11 cellular contexts compared by ENCODE assay signal in the genomic region with DNA sequence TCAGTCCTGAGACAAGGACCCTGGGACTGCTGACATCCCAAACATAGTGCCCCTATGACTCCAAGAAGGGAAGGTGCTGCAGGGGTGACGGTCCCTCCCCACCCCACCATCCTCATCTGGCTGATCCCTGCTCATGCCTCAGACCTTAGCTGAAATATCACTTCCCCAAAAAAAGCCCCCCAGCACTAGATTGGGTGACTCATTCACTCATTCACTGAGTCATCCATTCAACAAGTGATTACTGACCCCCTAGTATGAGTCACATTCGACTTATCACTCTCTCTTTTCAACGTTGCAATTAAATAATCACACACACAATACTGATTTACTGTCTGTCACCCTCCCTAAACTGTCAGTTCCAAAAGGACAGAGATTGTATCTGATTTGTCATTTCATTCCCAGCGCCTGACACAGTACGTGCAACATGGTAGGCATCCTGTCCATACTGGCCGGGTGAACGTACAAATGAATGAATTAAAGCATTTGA. TPM values are rescaled to one million over a fixed set of nuclear protein-coding genes. Genes with fewer than 3 reads are reported as not detected.
DNase-seq lines count a peak whose midpoint lies in the region; ATAC-seq lines count a peak whose summit lies in the region.
"Had no signal": no experiment of that assay in that cellular context is flagged by ENCODE, and none has a peak within 500 bp of the region (broad histone marks: within the 10 kb centered on the region; RNA-seq: fewer than 3 reads in every experiment).

No MANE protein-coding gene starts in this region.

- H3K56ac ChIP-seq in mesendoderm (ENCODE audit: low read length): no peak overlapping the region

- no peak overlapping the region for H4K5ac ChIP-seq in mesendoderm (ENCODE audit: low read length)

- ATAC-seq in GM18520 (IDR thresholded peaks at IDR 0.05; ENCODE audit: unreplicated experiment): peak; percentile 34
- peak; percentile 63 for ATAC-seq in activated naive CD8-positive, alpha-beta T cell treated with anti-CD3 and anti-CD28 coated beads, Interleukin-2, amount 50 U/mL, for 24 hours
- ATAC-seq in GM21825 (IDR thresholded peaks at IDR 0.05; ENCODE audit: unreplicated experiment): no peak

- no peak overlapping the region for H3K27ac ChIP-seq in mesendoderm (ENCODE audit: low read depth, low read length)
- H3K27ac ChIP-seq: thoracic aorta had no signal

- H3K4me1 Mint-ChIP-seq in activated naive CD8-positive, alpha-beta T cell treated with anti-CD3 and anti-CD28 coated beads, Interleukin-2, amount 50 U/mL, for 24 hours: peaks cover 42% of the 10 kb centered on the region

- H3K36me3 Mint-ChIP-seq in activated naive CD8-positive, alpha-beta T cell treated with anti-CD3 and anti-CD28 coated beads, Interleukin-2, amount 50 U/mL, for 24 hours (ENCODE audit: low read depth): no peaks in the 10 kb centered on the region

- no peak overlapping the region for H3K18ac ChIP-seq in mesendoderm (ENCODE audit: low read length)

- H3K4ac ChIP-seq in mesendoderm (ENCODE audit: low read depth, low read length): no peak overlapping the region

- no peak overlapping the region for H2BK15ac ChIP-seq in mesendoderm (replicated peaks; ENCODE audit: low read depth)

- H3K79me2 ChIP-seq in mesendoderm (ENCODE audit: control insufficient read depth, insufficient read depth, low read length): no peaks in the 10 kb centered on the region

- no peak overlapping the region for H4K8ac ChIP-seq in mesendoderm (ENCODE audit: low read depth, low read length)

- H2BK5ac ChIP-seq in mesendoderm (ENCODE audit: low read length): no peak overlapping the region

- no peak overlapping the region for H2AK5ac ChIP-seq in mesendoderm (ENCODE audit: low read length)

- H3K27me3 ChIP-seq in mesendoderm (ENCODE audit: insufficient read depth, low read length, poor library complexity): no peaks in the 10 kb centered on the region

- 100% methylated on average over 1 of the region's 7 CpGs for WGBS in mesendoderm (ENCODE audit: extremely low coverage, insufficient coverage, low lambda C conversion rate)

- H3K27ac Mint-ChIP-seq in activated naive CD8-positive, alpha-beta T cell treated with anti-CD3 and anti-CD28 coated beads, Interleukin-2, amount 50 U/mL, for 24 hours: no peak overlapping the region
- H3K27ac Mint-ChIP-seq: activated naive CD4-positive, alpha-beta T cell treated with anti-CD3 and anti-CD28 coated beads, Interleukin-2, amount 10 ng/mL, durations not matched to agents 7 days and 5 days had no signal

- no peak overlapping the region for H3K4me3 Mint-ChIP-seq in activated naive CD8-positive, alpha-beta T cell treated with anti-CD3 and anti-CD28 coated beads, Interleukin-2, amount 50 U/mL, for 24 hours
- H3K4me3 Mint-ChIP-seq: activated naive CD4-positive, alpha-beta T cell treated with anti-CD3 and anti-CD28 coated beads, Interleukin-2, amount 10 ng/mL, durations not matched to agents 7 days and 5 days had no signal

- no peak overlapping the region for H3K4me2 ChIP-seq in mesendoderm (ENCODE audit: low read length)

- H3K4me3 ChIP-seq in mesendoderm (ENCODE audit: low read length): no peak overlapping the region
- H3K4me3 ChIP-seq: thoracic aorta had no signal

- H3K9me3 Mint-ChIP-seq in activated naive CD8-positive, alpha-beta T cell treated with anti-CD3 and anti-CD28 coated beads, Interleukin-2, amount 50 U/mL, for 24 hours: no peaks in the 10 kb centered on the region
- H3K9me3 Mint-ChIP-seq: activated naive CD4-positive, alpha-beta T cell treated with anti-CD3 and anti-CD28 coated beads, Interleukin-2, amount 10 ng/mL, durations not matched to agents 7 days and 5 days had no signal

- H3K27me3 Mint-ChIP-seq in activated naive CD8-positive, alpha-beta T cell treated with anti-CD3 and anti-CD28 coated beads, Interleukin-2, amount 50 U/mL, for 24 hours: no peaks in the 10 kb centered on the region

- no peak overlapping the region for H2BK120ac ChIP-seq in mesendoderm (ENCODE audit: low read depth, low read length)

- no peaks in the 10 kb centered on the region for H3K79me1 ChIP-seq in mesendoderm (ENCODE audit: low read length)

- peaks cover 4% of the 10 kb centered on the region for H3K4me1 ChIP-seq in mesendoderm (ENCODE audit: control insufficient read depth, low read depth, low read length)

- no peak overlapping the region for H3K23ac ChIP-seq in mesendoderm (ENCODE audit: low read length)

- no peaks in the 10 kb centered on the region for H3K36me3 ChIP-seq in mesendoderm (ENCODE audit: control insufficient read depth, insufficient read depth, low read length)
- H3K36me3 ChIP-seq: thoracic aorta had no signal

- no peak overlapping the region for H3K9ac ChIP-seq in mesendoderm (ENCODE audit: low read length)

- DNase-seq in LHCN-M2 (ENCODE audit: low read depth) (peak; percentile 50), mesendoderm (peak; percentile 54), globus pallidus (ENCODE audit: low spot score) (no peak), NCI-H2227 (lab: John Stamatoyannopoulos, UW; ENCODE audit: unreplicated experiment) (no peak), NK-92 (lab: John Stamatoyannopoulos, UW; ENCODE audit: unreplicated experiment) (no peak)
- DNase-seq in activated naive CD8-positive, alpha-beta T cell treated with anti-CD3 and anti-CD28 coated beads, Interleukin-2, amount 50 U/mL, for 24 hours: no peak
- DNase-seq: activated naive CD4-positive, alpha-beta T cell treated with anti-CD3 and anti-CD28 coated beads, Interleukin-2, amount 10 ng/mL, durations not matched to agents 7 days and 5 days; stimulated activated CD4-positive, alpha-beta T cell treated with anti-CD3 and anti-CD28 coated beads, Interleukin-2, amount 100 ng/mL, for 48 hours had no signal

RNA-seq across cellular contexts. Expression of a gene that starts 48.6 kb away (rescaled TPM):
- 1.5 and 2.1 TPM in 2 replicates for total RNA-seq in LHCN-M2 (2014; rRNA removed)
- polyA plus RNA-seq in LHCN-M2 (2012): 5.8 TPM
- polyA plus RNA-seq in mesendoderm (2013, experiment 1 of 2): 1.1 TPM
- polyA plus RNA-seq in mesendoderm (2013, experiment 2 of 2): 1.3 TPM

Comparison
In these comparisons a context has a peak if more than half of its experiments do, and no peak if none do; other contexts are left out.
1. DNase-seq: peak in LHCN-M2 (single experiment) and mesendoderm (single experiment); none in activated naive CD8-positive, alpha-beta T cell treated with anti-CD3 and anti-CD28 coated beads, Interleukin-2, amount 50 U/mL, for 24 hours (single experiment), globus pallidus (single experiment), NCI-H2227 (single experiment) and NK-92 (single experiment).